Comparison of ENCODE assay signal across 23 cellular contexts in the genomic region with DNA sequence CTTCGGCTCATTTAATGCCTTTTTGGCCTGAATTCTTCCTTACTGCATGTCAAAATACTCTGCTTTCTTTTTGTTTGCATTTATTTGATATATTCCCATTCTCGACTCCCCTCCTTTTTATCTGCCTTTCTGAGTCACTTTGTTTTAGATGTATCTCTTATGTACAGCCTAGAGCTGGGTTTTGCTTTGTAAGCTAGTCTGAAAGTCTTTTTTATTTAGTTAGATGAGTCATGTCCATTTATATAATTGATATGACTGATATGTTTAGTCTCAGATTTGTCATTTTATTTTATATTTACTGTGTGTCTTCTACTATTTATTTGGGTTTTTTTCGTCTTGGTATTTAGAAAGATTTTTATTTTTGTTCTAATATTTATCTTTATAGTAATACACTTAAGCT. TPM values are rescaled to one million over a fixed set of nuclear protein-coding genes. Genes with fewer than 3 reads are reported as not detected.
DNase-seq lines count a peak whose midpoint lies in the region; ATAC-seq, FAIRE-seq and TF ChIP-seq lines count a peak whose summit lies in the region.
"Had no signal": no experiment of that assay in that cellular context is flagged by ENCODE, and none has a peak within 500 bp of the region (broad histone marks: within the 10 kb centered on the region; RNA-seq: fewer than 3 reads in every experiment).

No MANE protein-coding gene starts in this region.

- H3K4me3 Mint-ChIP-seq in type B pancreatic cell, result no peak overlapping the region
- H3K4me3 Mint-ChIP-seq: CD8-positive, alpha-beta T cell had no signal

- no peaks in the 10 kb centered on the region for H3K36me3 ChIP-seq in HAP-1 (replicated peaks)
- H3K36me3 ChIP-seq: thyroid gland had no signal

- peak; percentile 17 for FAIRE-seq in frontal cortex (lab: Jason Lieb, UNC)

- no peak for TF ChIP-seq POLR2A in erythroblast (IDR thresholded peaks at IDR 0.05; ENCODE audit: low read length)

- DNase-seq in DMS53 (lab: John Stamatoyannopoulos, UW) (peak; percentile 62), LNCaP clone FGC (ENCODE audit: low read depth) (peak; percentile 27), amniotic epithelial cell (ENCODE audit: low read depth) (peak; percentile 31), frontal cortex (ENCODE audit: low spot score in 2 of 2) (no peak), HAP-1 (ENCODE audit: low spot score in 2 of 2) (no peak), erythroblast (lab: John Stamatoyannopoulos, UW) (no peak), type B pancreatic cell (ENCODE audit: extremely low spot score, unreplicated experiment) (no peak)
- DNase-seq: activated CD4-positive, alpha-beta T cell treated with anti-CD3 and anti-CD28 coated beads for 48 hours; activated CD8-positive, alpha-beta memory T cell treated with anti-CD3 and anti-CD28 coated beads, Interleukin-2, amount 50 U/mL, for 48 hours; activated effector memory CD4-positive, alpha-beta T cell treated with anti-CD3 and anti-CD28 coated beads, Interleukin-2, amount 50 U/mL, for 16 hours; amygdala; CD8-positive, alpha-beta T cell; DMS79 treated with DMSO at 0.1 percent for 48 hours; effector memory CD4-positive, alpha-beta T cell; hypothalamus; Karpas-422; kidney glomerular epithelial cell; mammary epithelial cell; NCI-H1417; nucleus accumbens; right cardiac atrium; thyroid gland had no signal

- no peaks in the 10 kb centered on the region for H3K4me1 Mint-ChIP-seq in type B pancreatic cell (ENCODE audit: unreplicated experiment)

- H3K4me3 ChIP-seq in LNCaP clone FGC (ENCODE audit: low read depth, low read length) (no peak overlapping the region), HAP-1 (no peak overlapping the region)
- H3K4me3 ChIP-seq: thyroid gland had no signal

- no peaks in the 10 kb centered on the region for H3K27me3 Mint-ChIP-seq in type B pancreatic cell

- no peak for TF ChIP-seq CTCF in LNCaP clone FGC (IDR thresholded peaks at IDR 0.05; ENCODE audit: control insufficient read depth, extremely low read depth, insufficient read depth)
- no peak for TF ChIP-seq CTCF in type B pancreatic cell (conservative IDR thresholded peaks at IDR 0.05)

- no peaks in the 10 kb centered on the region for H3K9me3 Mint-ChIP-seq in type B pancreatic cell
- H3K9me3 Mint-ChIP-seq: CD8-positive, alpha-beta T cell had no signal

- H3K4me1 ChIP-seq in HAP-1, result no peaks in the 10 kb centered on the region
- H3K4me1 ChIP-seq: thyroid gland had no signal

- peaks cover 13% of the 10 kb centered on the region for H3K36me3 Mint-ChIP-seq in type B pancreatic cell

- H3K27ac Mint-ChIP-seq in type B pancreatic cell, result no peak overlapping the region
- H3K27ac Mint-ChIP-seq: CD8-positive, alpha-beta T cell had no signal

- H3K27me3 ChIP-seq in HAP-1 (ENCODE audit: low read depth), result no peaks in the 10 kb centered on the region
- H3K27me3 ChIP-seq: thyroid gland had no signal

- no peaks in the 10 kb centered on the region for H3K9me3 ChIP-seq in HAP-1
- H3K9me3 ChIP-seq: thyroid gland had no signal

- in situ Hi-C loops in HAP-1 (cut with MboI; ENCODE audit: low sequenced_read_pairs), result no loop called here

- no peak for ATAC-seq in HG03460 (IDR thresholded peaks at IDR 0.05; ENCODE audit: unreplicated experiment)
- ATAC-seq: CD8-positive, alpha-beta T cell; right cardiac atrium had no signal

RNA-seq across cellular contexts. Expression of a gene that starts 33.6 kb away (rescaled TPM):
- total RNA-seq in frontal cortex, result 3.3 TPM
- 114 and 125 TPM in 2 replicates for total RNA-seq in type B pancreatic cell (ENCODE audit: low replicate concordance)

RNA-seq across cellular contexts. Expression of a gene that starts 33.8 kb away (rescaled TPM):
- 1.2 TPM for total RNA-seq in frontal cortex
- total RNA-seq in type B pancreatic cell (ENCODE audit: low replicate concordance), result 0.67 and 1.8 TPM in 2 replicates

RNA-seq across cellular contexts. Expression of a gene that starts 34.3 kb away (rescaled TPM):
- 2.0 TPM for total RNA-seq in frontal cortex
- 10.6 and 11.3 TPM in 2 replicates for total RNA-seq in type B pancreatic cell (ENCODE audit: low replicate concordance)

Comparison
In these comparisons a context has a peak if more than half of its experiments do, and no peak if none do; other contexts are left out.
1. DNase-seq: peak in DMS53 (single experiment), LNCaP clone FGC (single experiment) and amniotic epithelial cell (single experiment); none in frontal cortex (0 of 2), HAP-1 (0 of 2), erythroblast (0 of 2) and type B pancreatic cell (single experiment).
2. RNA of a gene that starts 33.6 kb away (total RNA-seq): 114 to 125 TPM in type B pancreatic cell; 3.3 TPM in frontal cortex (single experiment); every median in the first group is over 10 times any median in the second.